In the genomic region with DNA sequence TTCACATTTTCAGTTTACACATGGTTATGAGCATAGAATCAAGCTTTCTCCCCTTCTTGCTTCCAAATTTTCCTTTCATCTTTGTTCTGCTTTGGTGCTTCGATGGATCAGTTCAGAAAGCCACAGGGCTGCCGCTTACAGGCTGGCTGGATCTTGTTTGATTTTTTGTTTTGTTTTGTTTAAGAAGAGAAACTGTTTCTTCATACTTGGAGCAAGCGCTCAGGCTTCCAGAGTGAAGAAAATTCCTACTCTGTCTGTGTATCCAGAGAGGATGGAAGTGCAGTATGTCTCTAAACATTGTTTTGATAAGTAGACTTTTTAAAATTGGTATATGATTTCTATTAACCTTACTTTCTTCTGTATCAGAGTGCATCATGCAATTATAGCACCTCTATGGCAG, we compare ENCODE assay signal across 20 cellular contexts.
A peak's percentile ranks its signal among the peaks of the same experiment; 100 is the strongest.
DNase-seq lines count a peak whose midpoint lies in the region; ATAC-seq and TF ChIP-seq lines count a peak whose summit lies in the region.
"Had no signal": no experiment of that assay in that cellular context is flagged by ENCODE, and none has a peak within 500 bp of the region (broad histone marks: within the 10 kb centered on the region; RNA-seq: fewer than 3 reads in every experiment).

No MANE protein-coding gene starts in this region.

- no peaks in the 10 kb centered on the region for H3K9me3 Mint-ChIP-seq in effector memory CD8-positive, alpha-beta T cell
- H3K9me3 Mint-ChIP-seq in naive thymus-derived CD8-positive, alpha-beta T cell, result no peaks in the 10 kb centered on the region
- H3K9me3 Mint-ChIP-seq: CD8-positive, alpha-beta T cell had no signal

- peaks cover 35% of the 10 kb centered on the region for H3K9me1 ChIP-seq in IMR-90 (ENCODE audit: insufficient read depth, low read length)

- H2AK9ac ChIP-seq in IMR-90 (replicated peaks; ENCODE audit: low read depth, low read length, poor library complexity), result no peak overlapping the region

- peak overlapping the region; percentile 16 to 41 for H3K27ac Mint-ChIP-seq in effector memory CD8-positive, alpha-beta T cell
- H3K27ac Mint-ChIP-seq in naive thymus-derived CD8-positive, alpha-beta T cell, result peak overlapping the region in 6 of 10 donors; percentile 6 to 70 (median 48)
- H3K27ac Mint-ChIP-seq: CD8-positive, alpha-beta T cell had no signal

- peak; percentile 74 for ATAC-seq in IMR-90 (ENCODE audit: low read depth)
- ATAC-seq in effector memory CD8-positive, alpha-beta T cell (replicated peaks), result no peak
- no peak for ATAC-seq in naive thymus-derived CD8-positive, alpha-beta T cell
- ATAC-seq in GM19328 (IDR thresholded peaks at IDR 0.05; ENCODE audit: unreplicated experiment), result no peak
- ATAC-seq: CD8-positive, alpha-beta T cell; GM12878; HepG2 had no signal

- H3K36me3 Mint-ChIP-seq in effector memory CD8-positive, alpha-beta T cell (ENCODE audit: insufficient read depth), result peaks cover 4% of the 10 kb centered on the region
- H3K36me3 Mint-ChIP-seq in naive thymus-derived CD8-positive, alpha-beta T cell, result peaks cover 0 to 6% (median 2%) of the 10 kb centered on the region in 3 donors

- H3K56ac ChIP-seq in IMR-90 (ENCODE audit: extremely low read depth, insufficient read depth, low read length) (no peak overlapping the region), mesendoderm (ENCODE audit: low read length) (no peak overlapping the region)

- H4K20me1 ChIP-seq in BLaER1 (peaks cover 100% of the 10 kb centered on the region), IMR-90 (ENCODE audit: insufficient read depth, low read length) (peaks cover 76% of the 10 kb centered on the region)

- no peak overlapping the region for H3K4me3 Mint-ChIP-seq in effector memory CD8-positive, alpha-beta T cell
- H3K4me3 Mint-ChIP-seq in naive thymus-derived CD8-positive, alpha-beta T cell, result no peak overlapping the region
- H3K4me3 Mint-ChIP-seq: CD8-positive, alpha-beta T cell had no signal

- H3K9me3 ChIP-seq in BLaER1 (no peaks in the 10 kb centered on the region), IMR-90 (ENCODE audit: control insufficient read depth, insufficient read depth, low read length) (no peaks in the 10 kb centered on the region)
- H3K9me3 ChIP-seq: BE2C, SJCRH30 had no signal

- intact Hi-C loops in IMR-90 (cut with micrococcal nuclease), result no loop called here

- dilution Hi-C loops in IMR-90 (cut with HindIII; ENCODE audit: low sequenced_read_pairs, unreplicated experiment), result no loop called here

- H4K8ac ChIP-seq in IMR-90 (ENCODE audit: low read depth in 2 of 2, low read length in 2 of 2) (no peak overlapping the region), mesendoderm (ENCODE audit: low read depth, low read length) (no peak overlapping the region)

- BruUV-seq in IMR-90 (replicated peaks; lab: Mats Ljungman, UMichigan), result no TSS peak

- POLR2A ChIA-PET in IMR-90 (lab: Charles Lee; ENCODE audit: unreplicated experiment), result no interaction called here
- POLR2A ChIA-PET in naive thymus-derived CD8-positive, alpha-beta T cell (lab: Charles Lee), result no interaction called here

- no peaks in the 10 kb centered on the region for H3K27me3 ChIP-seq in BLaER1
- no peaks in the 10 kb centered on the region for H3K27me3 ChIP-seq in IMR-90 (ENCODE audit: control insufficient read depth, insufficient read depth, low read length)
- H3K27me3 ChIP-seq in mesendoderm (ENCODE audit: insufficient read depth, low read length, poor library complexity), result no peaks in the 10 kb centered on the region
- H3K27me3 ChIP-seq: BE2C, SJCRH30 had no signal

- H4K91ac ChIP-seq in IMR-90 (ENCODE audit: insufficient read depth, low read depth, low read length), result no peak overlapping the region

- no peak for TF ChIP-seq RAD21 in IMR-90 (IDR thresholded peaks at IDR 0.05; ENCODE audit: low read length)

- H3K4me2 ChIP-seq in BLaER1, result peak overlapping the region; percentile 47
- peak overlapping the region; percentile 38 for H3K4me2 ChIP-seq in IMR-90 (ENCODE audit: low read depth, low read length)
- no peak overlapping the region for H3K4me2 ChIP-seq in mesendoderm (ENCODE audit: low read length)
- H3K4me2 ChIP-seq: KMS-11 had no signal

- H3K23ac ChIP-seq in IMR-90 (ENCODE audit: low read depth, low read length) (no peak overlapping the region), mesendoderm (ENCODE audit: low read length) (no peak overlapping the region)

- TF ChIP-seq CTCF in IMR-90 (conservative IDR thresholded peaks at IDR 0.05; ENCODE audit: low read depth, low read length), result no peak

- H3K4me3 ChIP-seq in BLaER1, result no peak overlapping the region
- no peak overlapping the region for H3K4me3 ChIP-seq in IMR-90 (ENCODE audit: insufficient read depth, low read depth, low read length)
- no peak overlapping the region for H3K4me3 ChIP-seq in mesendoderm (ENCODE audit: low read length)
- H3K4me3 ChIP-seq: GM12878, SJCRH30 had no signal

- no peak for TF ChIP-seq POLR2A in IMR-90 (IDR thresholded peaks at IDR 0.05; ENCODE audit: low read depth, low read length)

- H3K79me1 ChIP-seq in IMR-90 (ENCODE audit: low read depth in 1 of 2, low read length in 2 of 2) (peaks cover 38 to 87% of the 10 kb centered on the region in 2 experiments), mesendoderm (ENCODE audit: low read length) (peaks cover 20% of the 10 kb centered on the region)

- DNase-seq in IMR-90 (peak; percentile 45), NCI-H187 treated with DMSO at 0.1 percent for 48 hours (lab: John Stamatoyannopoulos, UW) (no peak), GOT3 (lab: John Stamatoyannopoulos, UW) (no peak), mesendoderm (no peak)
- DNase-seq in effector memory CD8-positive, alpha-beta T cell, result no peak
- no peak for DNase-seq in naive thymus-derived CD8-positive, alpha-beta T cell
- DNase-seq: BE2C; CD8-positive, alpha-beta T cell; DMS53; EL; NCI-H1417; NCI-H187; NCI-H345; NCI-H524 treated with DMSO at 0.1 percent for 48 hours; SJCRH30 had no signal

- no peak overlapping the region for H2AK5ac ChIP-seq in IMR-90 (ENCODE audit: low read depth, low read length)
- H2AK5ac ChIP-seq in mesendoderm (ENCODE audit: low read length), result no peak overlapping the region

- H3K4me1 ChIP-seq in BLaER1 (peaks cover 91% of the 10 kb centered on the region), IMR-90 (ENCODE audit: control insufficient read depth, insufficient read depth, low read length) (peaks cover 30% of the 10 kb centered on the region), mesendoderm (ENCODE audit: control insufficient read depth, low read depth, low read length) (peaks cover 16% of the 10 kb centered on the region)

- no peak overlapping the region for H2BK20ac ChIP-seq in IMR-90 (ENCODE audit: low read depth, low read length)

- peak overlapping the region; percentile 5 for H2BK5ac ChIP-seq in IMR-90 (ENCODE audit: low read depth, low read length, poor library complexity, severe bottlenecking)
- no peak overlapping the region for H2BK5ac ChIP-seq in mesendoderm (ENCODE audit: low read length)

- peak overlapping the region; percentile 72; the same call in 1 of the 2 replicates for H3K18ac ChIP-seq in IMR-90 (ENCODE audit: low read depth, low read length)
- no peak overlapping the region for H3K18ac ChIP-seq in mesendoderm (ENCODE audit: low read length)

- H3K9ac ChIP-seq in BLaER1 (0 out of 2 replicates have a peak overlapping the region, but pooled peaks have one; percentile 13), IMR-90 (ENCODE audit: low read depth, low read length) (0 out of 2 replicates have a peak overlapping the region, but pooled peaks have one; percentile 53), mesendoderm (ENCODE audit: low read length) (no peak overlapping the region)
- H3K9ac ChIP-seq: KMS-11 had no signal

- no peak overlapping the region for H2BK120ac ChIP-seq in IMR-90 (ENCODE audit: low read depth, low read length)
- H2BK120ac ChIP-seq in mesendoderm (ENCODE audit: low read depth, low read length), result no peak overlapping the region

- H3K79me2 ChIP-seq in mesendoderm (ENCODE audit: control insufficient read depth, insufficient read depth, low read length), result peaks cover 70% of the 10 kb centered on the region

- peak overlapping the region; percentile 7; the same call in 1 of the 2 replicates for H3K27ac ChIP-seq in BLaER1
- H3K27ac ChIP-seq in IMR-90 (ENCODE audit: insufficient read depth, low read length), result peak overlapping the region; percentile 29; the same call in 1 of the 2 replicates
- H3K27ac ChIP-seq in mesendoderm (ENCODE audit: low read depth, low read length), result no peak overlapping the region
- H3K27ac ChIP-seq: KMS-11, SJCRH30 had no signal

- H3K36me3 ChIP-seq in BLaER1 (peaks cover 10% of the 10 kb centered on the region), IMR-90 (ENCODE audit: control insufficient read depth, insufficient read depth, low read length) (no peaks in the 10 kb centered on the region), mesendoderm (ENCODE audit: control insufficient read depth, insufficient read depth, low read length) (no peaks in the 10 kb centered on the region)
- H3K36me3 ChIP-seq: BE2C, SJCRH30 had no signal

- H3K4me1 Mint-ChIP-seq in effector memory CD8-positive, alpha-beta T cell (ENCODE audit: low read depth in 2 of 2), result peaks cover 69 to 91% of the 10 kb centered on the region in 2 donors
- H3K4me1 Mint-ChIP-seq in naive thymus-derived CD8-positive, alpha-beta T cell, result peaks cover 57 to 98% (median 96%) of the 10 kb centered on the region in 4 donors

- no CpG with 5 or more reads among the region's 3 CpGs for WGBS in IMR-90 (ENCODE audit: extremely low coverage in 2 of 2, insufficient read length in 1 of 2), 2 experiments
- no CpG with 5 or more reads among the region's 3 CpGs for WGBS in mesendoderm (ENCODE audit: extremely low coverage, insufficient coverage, low lambda C conversion rate)

- H2BK15ac ChIP-seq in IMR-90 (ENCODE audit: low read depth, low read length), result no peak overlapping the region
- H2BK15ac ChIP-seq in mesendoderm (replicated peaks; ENCODE audit: low read depth), result no peak overlapping the region

- no peak overlapping the region for H2AFZ ChIP-seq in IMR-90 (replicated peaks; ENCODE audit: low read length, poor library complexity)

- H3K4ac ChIP-seq in IMR-90 (ENCODE audit: low read depth, low read length) (no peak overlapping the region), mesendoderm (ENCODE audit: low read depth, low read length) (no peak overlapping the region)

- H3K27me3 Mint-ChIP-seq in effector memory CD8-positive, alpha-beta T cell, result no peaks in the 10 kb centered on the region
- no peaks in the 10 kb centered on the region for H3K27me3 Mint-ChIP-seq in naive thymus-derived CD8-positive, alpha-beta T cell

- H4K5ac ChIP-seq in IMR-90 (ENCODE audit: low read depth, low read length) (no peak overlapping the region), mesendoderm (ENCODE audit: low read length) (no peak overlapping the region)

- no peak overlapping the region for H3K14ac ChIP-seq in IMR-90 (replicated peaks; ENCODE audit: low read depth, low read length)

- CTCF ChIA-PET in IMR-90 (lab: Yijun Ruan, JAX), result interaction anchor here (1.1 kb wide), 1 partner anchor 8 kb away, joined by 3 read pairs; no protein-coding TSS in a partner anchor

- in situ Hi-C loops in IMR-90 (cut with MboI; ENCODE audit: low sequenced_read_pairs), result no loop called here

TF ChIP-seq in IMR-90, 13 proteins besides CTCF, POLR2A, EP300 and RAD21 (continues in another document):
- no peak for TF ChIP-seq CHD1 (IDR thresholded peaks at IDR 0.05; ENCODE audit: low read depth, low read length)
